9 cellular contexts compared by ENCODE assay signal in the genomic region with DNA sequence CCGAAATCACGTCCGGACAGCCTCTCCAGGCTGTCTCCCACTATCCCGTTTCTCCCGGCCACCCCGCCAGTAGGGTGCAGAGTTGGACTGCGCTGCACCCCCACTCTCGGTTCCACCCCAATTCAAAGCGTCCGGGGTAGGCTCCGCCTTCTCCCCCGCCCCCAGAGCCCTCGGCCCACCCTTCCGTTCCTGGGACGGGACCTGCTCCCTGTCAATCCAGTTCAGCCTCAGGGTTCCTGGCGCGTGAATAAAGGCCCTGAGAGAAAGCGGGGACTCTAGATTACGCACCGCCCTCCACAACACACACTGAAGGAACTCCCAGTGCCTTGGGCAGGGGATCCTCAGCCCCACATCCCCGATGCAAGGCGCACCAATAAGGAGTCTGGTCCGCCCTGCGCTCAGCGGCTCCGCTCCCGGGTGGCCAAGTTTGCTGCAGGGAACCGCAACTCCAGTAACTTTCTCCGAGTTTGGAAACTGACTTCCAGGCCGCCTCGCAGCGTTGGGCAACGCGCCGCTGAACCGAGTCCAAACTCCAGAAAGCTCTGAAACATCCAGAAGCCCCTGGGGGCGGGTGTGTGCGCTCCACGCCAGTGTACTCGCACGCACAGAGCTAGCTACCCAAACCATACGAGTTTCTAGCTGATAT. TPM values are rescaled to one million over a fixed set of nuclear protein-coding genes. Genes with fewer than 3 reads are reported as not detected.
DNase-seq lines count a peak whose midpoint lies in the region; ATAC-seq, FAIRE-seq and TF ChIP-seq lines count a peak whose summit lies in the region.
"Had no signal": no experiment of that assay in that cellular context is flagged by ENCODE, and none has a peak within 500 bp of the region (broad histone marks: within the 10 kb centered on the region; RNA-seq: fewer than 3 reads in every experiment).

No MANE protein-coding gene starts in this region.

- no peak for FAIRE-seq in frontal cortex (lab: Jason Lieb, UNC)

- peak overlapping the region; percentile 59 for H2AFZ ChIP-seq in neuron (ENCODE audit: low read depth, low read length)

- ATAC-seq in HG03135 (IDR thresholded peaks at IDR 0.05; ENCODE audit: unreplicated experiment) (no peak), HG03108 (IDR thresholded peaks at IDR 0.05; ENCODE audit: unreplicated experiment) (no peak)

- POLR2A ChIA-PET in HEK293 (lab: Yijun Ruan, JAX): no interaction called here

- TF ChIP-seq CTCF in HEK293 (tag by site-specific recombination; IDR thresholded peaks at IDR 0.05) (peak; percentile 59; the same call in 1 of the 2 replicates), VCaP (conservative IDR thresholded peaks at IDR 0.05) (peak; percentile 42)

- CTCF ChIA-PET in HEK293 (lab: Yijun Ruan, JAX): interaction anchor here (0.6 kb wide), 1 partner anchor 39 kb away, joined by 3 read pairs; no protein-coding TSS in a partner anchor

- H3K4me3 ChIP-seq in HEK293 (ENCODE audit: low read depth, low read length) (peak overlapping the region; percentile 55), neuron (ENCODE audit: low read length) (peak overlapping the region; percentile 77)

- peak overlapping the region; percentile 59; the same call in 1 of the 2 replicates for H3K27ac ChIP-seq in HEK293 (ENCODE audit: extremely low read depth, low read depth, low read length)
- no peak overlapping the region for H3K27ac ChIP-seq in VCaP

- peaks cover 20% of the 10 kb centered on the region for H3K27me3 ChIP-seq in neuron (ENCODE audit: insufficient read depth, low read length)

- H3K4me1 ChIP-seq in HEK293 (ENCODE audit: control insufficient read depth, insufficient read depth, low read length) (no peaks in the 10 kb centered on the region), neuron (ENCODE audit: insufficient read depth, low read length) (peaks cover 25% of the 10 kb centered on the region)

- DNase-seq in AG08396 (ENCODE audit: low spot score) (peak; percentile 82), frontal cortex (ENCODE audit: low spot score in 2 of 2) (peak; percentile 42 to 70), OCI-M1 (lab: John Stamatoyannopoulos, UW) (no peak)

- no peaks in the 10 kb centered on the region for H3K9me3 ChIP-seq in HEK293 (ENCODE audit: control insufficient read depth, insufficient read depth, low read depth, low read length)
- H3K9me3 ChIP-seq in neuron (ENCODE audit: low read length): no peaks in the 10 kb centered on the region

- H3K36me3 ChIP-seq in HEK293 (ENCODE audit: control insufficient read depth in 2 of 2, insufficient read depth in 1 of 2, low read length in 2 of 2): peaks cover 0 to under 1% of the 10 kb centered on the region in 2 experiments; a peak in 1 of 3 replicates
- H3K36me3 ChIP-seq in neuron (ENCODE audit: insufficient read depth, low read length): no peaks in the 10 kb centered on the region

TF ChIP-seq in HEK293, 187 proteins besides CTCF, POLR2A, EP300 and RAD21 (continues in another document):
- TF ChIP-seq, protein P1, sequence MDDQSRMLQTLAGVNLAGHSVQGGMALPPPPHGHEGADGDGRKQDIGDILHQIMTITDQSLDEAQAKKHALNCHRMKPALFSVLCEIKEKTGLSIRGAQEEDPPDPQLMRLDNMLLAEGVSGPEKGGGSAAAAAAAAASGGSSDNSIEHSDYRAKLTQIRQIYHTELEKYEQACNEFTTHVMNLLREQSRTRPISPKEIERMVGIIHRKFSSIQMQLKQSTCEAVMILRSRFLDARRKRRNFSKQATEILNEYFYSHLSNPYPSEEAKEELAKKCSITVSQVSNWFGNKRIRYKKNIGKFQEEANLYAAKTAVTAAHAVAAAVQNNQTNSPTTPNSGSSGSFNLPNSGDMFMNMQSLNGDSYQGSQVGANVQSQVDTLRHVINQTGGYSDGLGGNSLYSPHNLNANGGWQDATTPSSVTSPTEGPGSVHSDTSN (CRISPR knock-in tag; IDR thresholded peaks at IDR 0.05): peak; percentile 30; the same call in 1 of the 2 replicates
- TF ChIP-seq ZNF311 (tag by site-specific recombination; IDR thresholded peaks at IDR 0.05; ENCODE audit: borderline replicate concordance) (no peak), ZNF248 (tag by site-specific recombination; IDR thresholded peaks at IDR 0.05) (no peak), ZNF521 (tag by site-specific recombination; IDR thresholded peaks at IDR 0.05) (no peak), ZNF707 (tag by site-specific recombination; IDR thresholded peaks at IDR 0.05) (no peak), ZNF830 (tag by site-specific recombination; IDR thresholded peaks at IDR 0.05; ENCODE audit: low read depth) (no peak), REPIN1 (tag by site-specific recombination; IDR thresholded peaks at IDR 0.05; ENCODE audit: low read depth) (no peak), KLF1 (tag by site-specific recombination; IDR thresholded peaks at IDR 0.05) (no peak), ZNF510 (tag by site-specific recombination; IDR thresholded peaks at IDR 0.05; ENCODE audit: insufficient replicate concordance) (no peak), ZNF660 (tag by site-specific recombination; IDR thresholded peaks at IDR 0.05) (no peak), MEIS1 (CRISPR knock-in tag; IDR thresholded peaks at IDR 0.05; ENCODE audit: borderline replicate concordance) (no peak), ZSCAN23 (tag by site-specific recombination; IDR thresholded peaks at IDR 0.05) (no peak), ZNF560 (tag by site-specific recombination; IDR thresholded peaks at IDR 0.05; ENCODE audit: borderline replicate concordance) (no peak), ZNF629 (tag by site-specific recombination; IDR thresholded peaks at IDR 0.05) (no peak; the same call in 1 of the 2 replicates), ZNF146 (tag by site-specific recombination; IDR thresholded peaks at IDR 0.05) (no peak), ZNF112 (tag by site-specific recombination; IDR thresholded peaks at IDR 0.05) (no peak), ZNF350 (tag by site-specific recombination; IDR thresholded peaks at IDR 0.05) (no peak), KLF16 (tag by site-specific recombination; IDR thresholded peaks at IDR 0.05) (no peak), PRDM1 (tag by site-specific recombination; IDR thresholded peaks at IDR 0.05) (peak; percentile 31; the same call in 1 of the 2 replicates)
- TF ChIP-seq, protein P2, sequence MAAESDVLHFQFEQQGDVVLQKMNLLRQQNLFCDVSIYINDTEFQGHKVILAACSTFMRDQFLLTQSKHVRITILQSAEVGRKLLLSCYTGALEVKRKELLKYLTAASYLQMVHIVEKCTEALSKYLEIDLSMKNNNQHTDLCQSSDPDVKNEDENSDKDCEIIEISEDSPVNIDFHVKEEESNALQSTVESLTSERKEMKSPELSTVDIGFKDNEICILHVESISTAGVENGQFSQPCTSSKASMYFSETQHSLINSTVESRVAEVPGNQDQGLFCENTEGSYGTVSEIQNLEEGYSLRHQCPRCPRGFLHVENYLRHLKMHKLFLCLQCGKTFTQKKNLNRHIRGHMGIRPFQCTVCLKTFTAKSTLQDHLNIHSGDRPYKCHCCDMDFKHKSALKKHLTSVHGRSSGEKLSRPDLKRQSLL (tag by site-specific recombination; IDR thresholded peaks at IDR 0.05): no peak
- TF ChIP-seq, protein P3, sequence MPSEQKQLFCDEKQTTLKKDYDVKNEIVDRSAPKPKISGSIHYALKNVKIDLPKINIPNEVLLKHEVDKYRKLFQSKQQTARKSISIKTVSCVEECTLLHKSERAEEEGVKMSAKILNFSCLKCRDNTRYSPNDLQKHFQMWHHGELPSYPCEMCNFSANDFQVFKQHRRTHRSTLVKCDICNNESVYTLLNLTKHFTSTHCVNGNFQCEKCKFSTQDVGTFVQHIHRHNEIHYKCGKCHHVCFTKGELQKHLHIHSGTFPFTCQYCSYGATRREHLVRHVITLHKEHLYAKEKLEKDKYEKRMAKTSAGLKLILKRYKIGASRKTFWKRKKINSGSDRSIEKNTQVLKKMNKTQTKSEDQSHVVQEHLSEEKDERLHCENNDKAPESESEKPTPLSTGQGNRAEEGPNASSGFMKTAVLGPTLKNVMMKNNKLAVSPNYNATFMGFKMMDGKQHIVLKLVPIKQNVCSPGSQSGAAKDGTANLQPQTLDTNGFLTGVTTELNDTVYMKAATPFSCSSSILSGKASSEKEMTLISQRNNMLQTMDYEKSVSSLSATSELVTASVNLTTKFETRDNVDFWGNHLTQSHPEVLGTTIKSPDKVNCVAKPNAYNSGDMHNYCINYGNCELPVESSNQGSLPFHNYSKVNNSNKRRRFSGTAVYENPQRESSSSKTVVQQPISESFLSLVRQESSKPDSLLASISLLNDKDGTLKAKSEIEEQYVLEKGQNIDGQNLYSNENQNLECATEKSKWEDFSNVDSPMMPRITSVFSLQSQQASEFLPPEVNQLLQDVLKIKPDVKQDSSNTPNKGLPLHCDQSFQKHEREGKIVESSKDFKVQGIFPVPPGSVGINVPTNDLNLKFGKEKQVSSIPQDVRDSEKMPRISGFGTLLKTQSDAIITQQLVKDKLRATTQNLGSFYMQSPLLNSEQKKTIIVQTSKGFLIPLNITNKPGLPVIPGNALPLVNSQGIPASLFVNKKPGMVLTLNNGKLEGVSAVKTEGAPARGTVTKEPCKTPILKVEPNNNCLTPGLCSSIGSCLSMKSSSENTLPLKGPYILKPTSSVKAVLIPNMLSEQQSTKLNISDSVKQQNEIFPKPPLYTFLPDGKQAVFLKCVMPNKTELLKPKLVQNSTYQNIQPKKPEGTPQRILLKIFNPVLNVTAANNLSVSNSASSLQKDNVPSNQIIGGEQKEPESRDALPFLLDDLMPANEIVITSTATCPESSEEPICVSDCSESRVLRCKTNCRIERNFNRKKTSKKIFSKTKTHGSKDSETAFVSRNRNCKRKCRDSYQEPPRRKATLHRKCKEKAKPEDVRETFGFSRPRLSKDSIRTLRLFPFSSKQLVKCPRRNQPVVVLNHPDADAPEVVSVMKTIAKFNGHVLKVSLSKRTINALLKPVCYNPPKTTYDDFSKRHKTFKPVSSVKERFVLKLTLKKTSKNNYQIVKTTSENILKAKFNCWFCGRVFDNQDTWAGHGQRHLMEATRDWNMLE (tag by site-specific recombination; conservative IDR thresholded peaks at IDR 0.05; ENCODE audit: low read depth): no peak
- TF ChIP-seq, protein P4, sequence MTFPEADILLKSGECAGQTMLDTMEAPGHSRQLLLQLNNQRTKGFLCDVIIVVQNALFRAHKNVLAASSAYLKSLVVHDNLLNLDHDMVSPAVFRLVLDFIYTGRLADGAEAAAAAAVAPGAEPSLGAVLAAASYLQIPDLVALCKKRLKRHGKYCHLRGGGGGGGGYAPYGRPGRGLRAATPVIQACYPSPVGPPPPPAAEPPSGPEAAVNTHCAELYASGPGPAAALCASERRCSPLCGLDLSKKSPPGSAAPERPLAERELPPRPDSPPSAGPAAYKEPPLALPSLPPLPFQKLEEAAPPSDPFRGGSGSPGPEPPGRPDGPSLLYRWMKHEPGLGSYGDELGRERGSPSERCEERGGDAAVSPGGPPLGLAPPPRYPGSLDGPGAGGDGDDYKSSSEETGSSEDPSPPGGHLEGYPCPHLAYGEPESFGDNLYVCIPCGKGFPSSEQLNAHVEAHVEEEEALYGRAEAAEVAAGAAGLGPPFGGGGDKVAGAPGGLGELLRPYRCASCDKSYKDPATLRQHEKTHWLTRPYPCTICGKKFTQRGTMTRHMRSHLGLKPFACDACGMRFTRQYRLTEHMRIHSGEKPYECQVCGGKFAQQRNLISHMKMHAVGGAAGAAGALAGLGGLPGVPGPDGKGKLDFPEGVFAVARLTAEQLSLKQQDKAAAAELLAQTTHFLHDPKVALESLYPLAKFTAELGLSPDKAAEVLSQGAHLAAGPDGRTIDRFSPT (tag by site-specific recombination; IDR thresholded peaks at IDR 0.05): no peak

RNA-seq across cellular contexts. Expression of a gene that starts 1.9 kb away (rescaled TPM):
- total RNA-seq in frontal cortex: 24.1 TPM
- total RNA-seq: mononuclear cell had no signal
